8 cellular contexts compared by ENCODE assay signal in genomic region chr2:217434183-217434620, GRCh38.
DNase-seq lines count a peak whose midpoint lies in the region; ATAC-seq and TF ChIP-seq lines count a peak whose summit lies in the region.

No MANE protein-coding gene starts in this region.

- TF ChIP-seq POLR2A in thyroid gland (IDR thresholded peaks at IDR 0.05) = peak in 1 of 2 donors; percentile 84

- POLR2A ChIA-PET in T-cell (lab: Charles Lee) = no interaction called here

- H3K4me1 ChIP-seq in thyroid gland = peaks cover 60 to 82% of the 10 kb centered on the region in 2 donors

- intact Hi-C loops in thyroid gland (cut with DNase I) = loop anchor here (10.0 kb wide), 1 partner anchor 69 kb away; no protein-coding TSS in a partner anchor

- H3K27ac Mint-ChIP-seq in T-cell (no peak overlapping the region), mesothelial cell of epicardium (peak overlapping the region; percentile 98)

- peaks cover 13 to 20% (median 13%) of the 10 kb centered on the region in 3 donors for H3K4me1 Mint-ChIP-seq in T-cell
- H3K4me1 Mint-ChIP-seq in mesothelial cell of epicardium = peaks cover 73% of the 10 kb centered on the region

- peak; percentile 84 for ATAC-seq in GM18508 (IDR thresholded peaks at IDR 0.05; ENCODE audit: insufficient read depth, unreplicated experiment)
- peak; percentile 98 for ATAC-seq in HG02852 (IDR thresholded peaks at IDR 0.05; ENCODE audit: unreplicated experiment)
- ATAC-seq in T-cell (replicated peaks in 1 of 4) = peak; percentile 35 to 79 (median 66)

- H3K9me3 Mint-ChIP-seq in T-cell (no peaks in the 10 kb centered on the region), mesothelial cell of epicardium (no peaks in the 10 kb centered on the region)

- no peaks in the 10 kb centered on the region for H3K27me3 ChIP-seq in thyroid gland

- H3K27me3 Mint-ChIP-seq in T-cell = peaks cover 0 to 4% of the 10 kb centered on the region in 2 donors
- no peaks in the 10 kb centered on the region for H3K27me3 Mint-ChIP-seq in mesothelial cell of epicardium (ENCODE audit: low read depth)

- no peak overlapping the region for H3K27ac ChIP-seq in epithelial cell of prostate
- peak overlapping the region; percentile 77 to 93 (median 78) for H3K27ac ChIP-seq in thyroid gland

- 0 to 8% methylated on average over 2 to 3 of the region's 3 CpGs for WGBS in thyroid gland, 2 donors

- DNase-seq in AG09319 (ENCODE audit: extremely low read depth, low read depth) (peak; percentile 90), NCI-H146 (lab: John Stamatoyannopoulos, UW) (peak; percentile 84), T-cell (peak in 16 of 34 experiments; percentile 1 to 34 (median 6)), epithelial cell of prostate (ENCODE audit: low read depth, low spot score) (peak; percentile 87), mesothelial cell of epicardium (ENCODE audit: low spot score in 2 of 2, unreplicated experiment in 2 of 2) (peak; percentile 70 to 79), thyroid gland (peak; percentile 93 to 95)

- H3K9me3 ChIP-seq in thyroid gland = no peaks in the 10 kb centered on the region

- CTCF ChIA-PET in T-cell (lab: Charles Lee) = interaction anchor here in 1 of 2 donors (0.6 kb wide), 1 partner anchor 279 kb away, joined by 3 read pairs; no protein-coding TSS in a partner anchor

- H3K4me3 ChIP-seq in thyroid gland (replicated peaks in 1 of 3) = no peak overlapping the region

- H3K4me3 Mint-ChIP-seq in T-cell (peak overlapping the region in 1 of 3 donors; percentile 40), mesothelial cell of epicardium (peak overlapping the region; percentile 55)

- TF ChIP-seq CTCF in AG09319 (IDR thresholded peaks at IDR 0.05; ENCODE audit: low read depth, low read length) (no peak), mesothelial cell of epicardium (IDR thresholded peaks at IDR 0.05; ENCODE audit: unreplicated experiment) (no peak), thyroid gland (IDR thresholded peaks at IDR 0.05) (peak in 1 of 6 experiments; percentile 21)

- H3K36me3 ChIP-seq in thyroid gland = no peaks in the 10 kb centered on the region

- H3K36me3 Mint-ChIP-seq in T-cell (peaks cover 3% of the 10 kb centered on the region), mesothelial cell of epicardium (no peaks in the 10 kb centered on the region)
